Comparison of ENCODE assay signal across 13 cellular contexts in genomic region chr9:122001491-122002201, GRCh38.
DNase-seq lines count a peak whose midpoint lies in the region; TF ChIP-seq lines count a peak whose summit lies in the region.
"Had no signal": no experiment of that assay in that cellular context is flagged by ENCODE, and none has a peak within 500 bp of the region (broad histone marks: within the 10 kb centered on the region; RNA-seq: fewer than 3 reads in every experiment).

No MANE protein-coding gene starts in this region.

- H3K4me1 ChIP-seq in HEK293 (ENCODE audit: control insufficient read depth, insufficient read depth, low read length): no peaks in the 10 kb centered on the region; the same call in 1 of the 2 replicates
- H3K4me1 ChIP-seq in esophagus (ENCODE audit: control insufficient read depth in 2 of 2, insufficient read depth in 2 of 2, low read length in 1 of 2): peaks cover 3 to 5% of the 10 kb centered on the region in 2 donors
- peaks cover 10 to 47% (median 30%) of the 10 kb centered on the region in 4 donors for H3K4me1 ChIP-seq in liver (ENCODE audit: control insufficient read depth in 4 of 4, insufficient read depth in 4 of 4, low read length in 3 of 4)
- no peaks in the 10 kb centered on the region for H3K4me1 ChIP-seq in SJCRH30

- no peaks in the 10 kb centered on the region for H3K36me3 ChIP-seq in HEK293 (ENCODE audit: control insufficient read depth in 2 of 2, insufficient read depth in 1 of 2, low read length in 2 of 2)
- no peaks in the 10 kb centered on the region for H3K36me3 ChIP-seq in esophagus (ENCODE audit: control insufficient read depth in 2 of 2, insufficient read depth in 2 of 2, low read length in 1 of 2)
- no peaks in the 10 kb centered on the region for H3K36me3 ChIP-seq in liver (ENCODE audit: control insufficient read depth in 4 of 4, insufficient read depth in 3 of 4, low read depth in 1 of 4, low read length in 3 of 4)
- no peaks in the 10 kb centered on the region for H3K36me3 ChIP-seq in SJCRH30
- H3K36me3 ChIP-seq: esophagus squamous epithelium had no signal

- TF ChIP-seq CTCF in HEK293 (tag by site-specific recombination; IDR thresholded peaks at IDR 0.05): no peak
- TF ChIP-seq CTCF in liver (IDR thresholded peaks at IDR 0.05; ENCODE audit: low read depth, low read length, missing input control): no peak

- WGBS in esophagus, 2 donors: 56 to 62% methylated on average over 9 of the region's 9 CpGs
- WGBS in liver: 41% methylated on average over 9 of the region's 9 CpGs

- CTCF ChIA-PET in HEK293 (lab: Yijun Ruan, JAX): interaction anchor here (0.7 kb wide), 1 partner anchor 12 kb away, joined by 4 read pairs; no protein-coding TSS in a partner anchor

- no peak overlapping the region for H3K9ac ChIP-seq in liver (ENCODE audit: low read depth in 1 of 2, low read length in 2 of 2)

- H3K4me3 ChIP-seq in HEK293 (ENCODE audit: low read depth, low read length) (no peak overlapping the region), esophagus (ENCODE audit: low read depth in 1 of 2, low read length in 2 of 2) (no peak overlapping the region), liver (ENCODE audit: low read depth in 1 of 3, low read length in 3 of 3) (no peak overlapping the region), SJCRH30 (no peak overlapping the region)
- H3K4me3 ChIP-seq: esophagus squamous epithelium had no signal

- no peaks in the 10 kb centered on the region for H3K9me3 ChIP-seq in HEK293 (ENCODE audit: control insufficient read depth, insufficient read depth, low read depth, low read length)
- H3K9me3 ChIP-seq in esophagus (ENCODE audit: control insufficient read depth in 2 of 2, insufficient read depth in 1 of 2, low read depth in 1 of 2, low read length in 1 of 2): no peaks in the 10 kb centered on the region
- H3K9me3 ChIP-seq in liver (ENCODE audit: control insufficient read depth in 4 of 4, low read length in 3 of 4): no peaks in the 10 kb centered on the region
- no peaks in the 10 kb centered on the region for H3K9me3 ChIP-seq in SJCRH30 (replicated peaks)
- H3K9me3 ChIP-seq: esophagus squamous epithelium had no signal

- POLR2A ChIA-PET in HEK293 (lab: Yijun Ruan, JAX): no interaction called here

- no peak for TF ChIP-seq RAD21 in liver (IDR thresholded peaks at IDR 0.05)

- H3K27ac ChIP-seq in HEK293 (ENCODE audit: extremely low read depth, low read depth, low read length): no peak overlapping the region; the same call in 1 of the 2 replicates
- H3K27ac ChIP-seq in esophagus (ENCODE audit: low read depth in 2 of 2, low read length in 1 of 2): peak overlapping the region; percentile 13 to 61
- H3K27ac ChIP-seq in liver (ENCODE audit: low read depth in 1 of 2, low read length in 2 of 2): peak overlapping the region; percentile 31 to 61
- H3K27ac ChIP-seq in SJCRH30: no peak overlapping the region

- H3K27me3 ChIP-seq in esophagus (ENCODE audit: control insufficient read depth in 1 of 2, insufficient read depth in 2 of 2, low read length in 2 of 2): no peaks in the 10 kb centered on the region
- no peaks in the 10 kb centered on the region for H3K27me3 ChIP-seq in liver (ENCODE audit: control insufficient read depth in 4 of 4, insufficient read depth in 4 of 4, low read length in 3 of 4)
- no peaks in the 10 kb centered on the region for H3K27me3 ChIP-seq in SJCRH30
- H3K27me3 ChIP-seq: esophagus squamous epithelium had no signal

- DNase-seq in A172 (ENCODE audit: low spot score): peak; percentile 36
- no peak for DNase-seq in SJCRH30
- DNase-seq in NCI-H510A (lab: John Stamatoyannopoulos, UW): no peak
- DNase-seq in AML-193 (lab: John Stamatoyannopoulos, UW): no peak
- no peak for DNase-seq in NCI-H2196 (lab: John Stamatoyannopoulos, UW; ENCODE audit: unreplicated experiment)
- DNase-seq: activated CD4-positive, alpha-beta T cell treated with anti-CD3 and anti-CD28 coated beads, Interleukin-2, amount 50 U/mL, for 48 hours; central memory CD4-positive, alpha-beta T cell; esophagus squamous epithelium; NCI-H526 treated with DMSO at 0.1 percent for 48 hours; stimulated activated naive CD4-positive, alpha-beta T cell treated with Interleukin-2 at 50 U/mL for 16 hours had no signal

TF ChIP-seq in HEK293, 187 proteins besides CTCF, POLR2A, EP300 and RAD21 (continues in another document):
- no peak for TF ChIP-seq GLIS2 (tag by site-specific recombination; IDR thresholded peaks at IDR 0.05)
- TF ChIP-seq KLF10 (tag by site-specific recombination; IDR thresholded peaks at IDR 0.05): no peak
- no peak for TF ChIP-seq ZNF561 (tag by site-specific recombination; IDR thresholded peaks at IDR 0.05; ENCODE audit: borderline replicate concordance)
- peak; percentile 98 for TF ChIP-seq OSR2 (tag by site-specific recombination; IDR thresholded peaks at IDR 0.05)
- TF ChIP-seq MYNN (tag by site-specific recombination; IDR thresholded peaks at IDR 0.05; ENCODE audit: borderline replicate concordance): no peak
- no peak for TF ChIP-seq ZNF549 (tag by site-specific recombination; IDR thresholded peaks at IDR 0.05)
- no peak for TF ChIP-seq IKZF3 (tag by site-specific recombination; IDR thresholded peaks at IDR 0.05)
- TF ChIP-seq ZNF18 (tag by site-specific recombination; IDR thresholded peaks at IDR 0.05): no peak
- no peak for TF ChIP-seq ATF2 (tag by site-specific recombination; IDR thresholded peaks at IDR 0.05; ENCODE audit: low read depth)
- TF ChIP-seq ZNF600 (tag by site-specific recombination; IDR thresholded peaks at IDR 0.05): no peak
- peak; percentile 45 for TF ChIP-seq GLIS1 (tag by site-specific recombination; IDR thresholded peaks at IDR 0.05)

TF ChIP-seq in liver, 16 proteins besides CTCF, POLR2A, EP300 and RAD21:
- TF ChIP-seq FOXA1 (IDR thresholded peaks at IDR 0.05) (no peak), RXRA (IDR thresholded peaks at IDR 0.05) (peak; percentile 38 to 72), HNF4A (conservative IDR thresholded peaks at IDR 0.05) (peak; percentile 49 to 58), YY1 (IDR thresholded peaks at IDR 0.05) (peak; percentile 75), SP1 (IDR thresholded peaks at IDR 0.05) (peak; percentile 38), NR2F2 (IDR thresholded peaks at IDR 0.05) (no peak), EGR1 (IDR thresholded peaks at IDR 0.05; ENCODE audit: low read depth in 2 of 2) (no peak)

Comparison
In these comparisons a context has a peak if more than half of its experiments do, and no peak if none do; other contexts are left out.
1. H3K27ac ChIP-seq: peak in esophagus (2 of 2) and liver (2 of 2); none in HEK293 (single experiment) and SJCRH30 (single experiment).